In the genomic region with DNA sequence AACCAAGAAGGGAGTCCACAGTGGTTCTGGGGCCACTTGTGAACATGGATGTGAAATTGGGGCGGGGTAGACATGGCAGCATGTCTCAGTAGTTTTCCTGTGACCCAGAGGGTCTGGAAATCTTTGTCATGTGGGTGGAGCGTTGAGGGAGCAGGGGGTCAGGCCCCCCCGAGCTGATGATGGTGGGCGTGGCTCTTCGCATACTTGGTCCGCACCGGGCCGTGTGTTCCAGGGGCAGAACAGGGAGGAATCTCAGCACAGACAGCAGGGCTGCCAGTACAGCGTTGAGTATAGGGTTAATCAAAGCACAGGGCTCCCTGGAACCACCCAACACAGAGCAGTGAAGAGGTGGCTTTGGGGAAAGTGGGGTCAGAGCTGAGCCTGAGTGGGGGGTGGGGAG, we compare ENCODE assay signal across 11 cellular contexts.
DNase-seq lines count a peak whose midpoint lies in the region; ATAC-seq and TF ChIP-seq lines count a peak whose summit lies in the region.
"Had no signal": no experiment of that assay in that cellular context is flagged by ENCODE, and none has a peak within 500 bp of the region (broad histone marks: within the 10 kb centered on the region; RNA-seq: fewer than 3 reads in every experiment).

No MANE protein-coding gene starts in this region.

- TF ChIP-seq CTCF in ascending aorta (IDR thresholded peaks at IDR 0.05): no peak
- TF ChIP-seq CTCF in thoracic aorta (IDR thresholded peaks at IDR 0.05): no peak

- H3K36me3 ChIP-seq in ascending aorta (no peaks in the 10 kb centered on the region), mesodermal cell (ENCODE audit: control insufficient read depth, insufficient read depth, low read length) (peaks cover 60% of the 10 kb centered on the region), thoracic aorta (no peaks in the 10 kb centered on the region), H7 (replicated peaks; ENCODE audit: control insufficient read depth, insufficient read depth, low read length) (peaks cover 1% of the 10 kb centered on the region)

- WGBS in mesodermal cell (ENCODE audit: insufficient coverage in 2 of 2), 2 experiments: 54 to 75% methylated on average over 4 to 8 of the region's 9 CpGs

- H3K4me3 Mint-ChIP-seq in activated T-cell treated with anti-CD3 and anti-CD28 coated beads, Interleukin-2, amount 50 U/mL, for 4 hours: peak overlapping the region; percentile 8

- peaks cover 42 to 64% of the 10 kb centered on the region in 2 donors for H3K4me1 ChIP-seq in ascending aorta
- H3K4me1 ChIP-seq in mesodermal cell (ENCODE audit: control insufficient read depth, insufficient read depth, low read length, poor library complexity, severe bottlenecking): peaks cover 71% of the 10 kb centered on the region
- peaks cover 64 to 91% of the 10 kb centered on the region in 2 donors for H3K4me1 ChIP-seq in thoracic aorta (ENCODE audit: control insufficient read depth in 1 of 2, low read depth in 2 of 2)

- intact Hi-C loops in ascending aorta (cut with DNase I): loop anchor here (2.0 to 10.0 kb wide), 2 partner anchors 33 to 673 kb away; a partner anchor contains a TSS

- DNase-seq in activated T-cell treated with anti-CD3 and anti-CD28 coated beads, Interleukin-2, amount 50 U/mL, for 4 hours: no peak
- no peak for DNase-seq in activated T-cell treated with anti-CD3 and anti-CD28 coated beads for 4 hours
- DNase-seq in ascending aorta (ENCODE audit: low spot score in 2 of 2): no peak
- DNase-seq in thoracic aorta (ENCODE audit: low spot score): no peak
- no peak for DNase-seq in HPDE6-E6E7 (ENCODE audit: extremely low spot score)
- DNase-seq in H7: no peak
- no peak for DNase-seq in stimulated activated CD4-positive, alpha-beta T cell treated with anti-CD3 and anti-CD28 coated beads, Interleukin-15, amount 100 ng/mL, for 24 hours
- DNase-seq: activated CD4-positive, alpha-beta T cell treated with anti-CD3 and anti-CD28 coated beads for 4 hours; cortex of kidney had no signal

- H3K36me3 Mint-ChIP-seq in activated T-cell treated with anti-CD3 and anti-CD28 coated beads, Interleukin-2, amount 50 U/mL, for 4 hours (ENCODE audit: insufficient read depth): peaks cover 12% of the 10 kb centered on the region

- H3K9me3 Mint-ChIP-seq in activated T-cell treated with anti-CD3 and anti-CD28 coated beads, Interleukin-2, amount 50 U/mL, for 4 hours: no peaks in the 10 kb centered on the region

- H3K9me3 ChIP-seq in ascending aorta (no peaks in the 10 kb centered on the region), mesodermal cell (ENCODE audit: control insufficient read depth, low read length) (no peaks in the 10 kb centered on the region), thoracic aorta (no peaks in the 10 kb centered on the region)
- H3K9me3 ChIP-seq: MG63 had no signal

- no peak overlapping the region for H3K4me3 ChIP-seq in ascending aorta
- no peak overlapping the region for H3K4me3 ChIP-seq in mesodermal cell (ENCODE audit: extremely low read depth, insufficient read depth, low read length, poor library complexity, severe bottlenecking)
- no peak overlapping the region for H3K4me3 ChIP-seq in thoracic aorta
- no peak overlapping the region for H3K4me3 ChIP-seq in H7 (ENCODE audit: insufficient read depth, low read depth, low read length)
- H3K4me3 ChIP-seq: MG63 had no signal

- H3K27ac ChIP-seq in ascending aorta (peak overlapping the region; percentile 88 to 91), mesodermal cell (ENCODE audit: low read depth, low read length, severe bottlenecking) (peak overlapping the region; percentile 49), thoracic aorta (peak overlapping the region; percentile 94 to 96)

- H3K27me3 Mint-ChIP-seq in activated T-cell treated with anti-CD3 and anti-CD28 coated beads, Interleukin-2, amount 50 U/mL, for 4 hours (ENCODE audit: low read depth): no peaks in the 10 kb centered on the region

- peaks cover 90% of the 10 kb centered on the region for H3K4me1 Mint-ChIP-seq in activated T-cell treated with anti-CD3 and anti-CD28 coated beads, Interleukin-2, amount 50 U/mL, for 4 hours (ENCODE audit: low read depth)

- ATAC-seq in activated T-cell treated with anti-CD3 and anti-CD28 coated beads, Interleukin-2, amount 50 U/mL, for 4 hours: no peak
- ATAC-seq in thoracic aorta (ENCODE audit: insufficient number of reproducible peaks, low FRiP score, low read depth): no peak

- H3K27me3 ChIP-seq in ascending aorta (no peaks in the 10 kb centered on the region), thoracic aorta (replicated peaks; ENCODE audit: insufficient read depth) (no peaks in the 10 kb centered on the region), H7 (ENCODE audit: control insufficient read depth, insufficient read depth, low read length) (no peaks in the 10 kb centered on the region)
- H3K27me3 ChIP-seq: MG63 had no signal
